In the genomic region with DNA sequence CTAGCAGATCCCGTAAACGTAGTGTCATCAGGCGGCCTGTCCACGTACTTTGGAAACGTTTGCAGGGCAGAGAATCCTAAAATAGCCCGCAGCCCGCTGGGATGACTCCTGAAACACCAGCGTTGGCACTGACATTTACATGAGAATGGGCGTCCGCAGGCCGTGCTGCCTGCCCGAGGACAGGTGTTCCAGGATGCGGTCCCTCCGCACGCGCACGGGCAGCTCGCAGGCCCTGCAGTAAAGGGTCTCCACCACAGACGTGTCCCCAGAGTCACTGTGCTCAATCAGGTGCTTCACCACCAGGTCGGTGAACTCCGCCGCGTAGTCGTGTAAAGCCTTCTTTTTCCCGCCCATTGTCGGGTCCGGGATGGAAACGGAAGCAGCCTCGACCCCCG, we compare ENCODE assay signal across 8 cellular contexts. TPM values are rescaled to one million over a fixed set of nuclear protein-coding genes. Genes with fewer than 3 reads are reported as not detected.
DNase-seq lines count a peak whose midpoint lies in the region; ATAC-seq and TF ChIP-seq lines count a peak whose summit lies in the region.

No MANE protein-coding gene starts in this region.

- in situ Hi-C loops in GM13976 (cut with MboI; ENCODE audit: low sequenced_read_pairs, unreplicated experiment), result no loop called here

- peak overlapping the region; percentile 76 to 86 (median 80) for H3K4me3 Mint-ChIP-seq in CD4-positive, alpha-beta memory T cell
- H3K4me3 Mint-ChIP-seq in nephron progenitor cell, result peak overlapping the region; percentile 90

- H3K27me3 Mint-ChIP-seq in CD4-positive, alpha-beta memory T cell, result no peaks in the 10 kb centered on the region
- peaks cover 7% of the 10 kb centered on the region for H3K27me3 Mint-ChIP-seq in nephron progenitor cell (ENCODE audit: low read depth, poor library complexity)

- peak overlapping the region; percentile 36 for H3K27ac ChIP-seq in CD4-positive, alpha-beta memory T cell (ENCODE audit: low read depth, low read length)
- no peak overlapping the region for H3K27ac ChIP-seq in aorta (ENCODE audit: low read depth in 1 of 2, low read length in 2 of 2)

- H3K4me3 ChIP-seq in CD4-positive, alpha-beta memory T cell (ENCODE audit: low read length in 2 of 2), result peak overlapping the region in 1 of 2 donors; percentile 57
- H3K4me3 ChIP-seq in endocrine pancreas (ENCODE audit: control insufficient read depth, insufficient read depth, low read length) (no peak overlapping the region), aorta (ENCODE audit: low read length in 2 of 2) (peak overlapping the region in 1 of 2 donors; percentile 82)

- H3K9ac ChIP-seq in endocrine pancreas (ENCODE audit: control insufficient read depth, insufficient read depth, low read length), result peak overlapping the region; percentile 69

- WGBS in aorta, 2 donors, result 17 to 21% methylated on average over 30 of the region's 30 CpGs

- POLR2A ChIA-PET in CD4-positive, alpha-beta memory T cell (lab: Charles Lee; ENCODE audit: partially characterized antibody), result interaction anchor here (0.6 kb wide), 1 partner anchor 29 kb away, joined by 3 read pairs; no protein-coding TSS in a partner anchor

- H3K36me3 ChIP-seq in CD4-positive, alpha-beta memory T cell (ENCODE audit: insufficient read depth, low read length), result peaks cover 6% of the 10 kb centered on the region
- H3K36me3 ChIP-seq in endocrine pancreas (ENCODE audit: control insufficient read depth, insufficient read depth, low read length) (peaks cover 6% of the 10 kb centered on the region), aorta (ENCODE audit: control insufficient read depth in 1 of 2, insufficient read depth in 2 of 2, low read length in 1 of 2) (peaks cover 0 to 2% of the 10 kb centered on the region in 2 donors)

- ATAC-seq in aorta (ENCODE audit: low FRiP score), result no peak

- peak in 1 of 5 donors; percentile 8 for DNase-seq in CD4-positive, alpha-beta memory T cell
- peak; percentile 24 for DNase-seq in NCI-H69 (lab: John Stamatoyannopoulos, UW)
- peak; percentile 25 for DNase-seq in nephron progenitor cell
- DNase-seq in head of caudate nucleus, result no peak
- no peak for DNase-seq in aorta
- no peak for DNase-seq in GM13976 (ENCODE audit: low spot score)
- no peak for DNase-seq in NCI-H2029 treated with DMSO at 0.1 percent for 48 hours (lab: John Stamatoyannopoulos, UW)

- CTCF ChIA-PET in CD4-positive, alpha-beta memory T cell (lab: Charles Lee; ENCODE audit: partially characterized antibody), result no interaction called here

- intact Hi-C loops in CD4-positive, alpha-beta memory T cell (cut with micrococcal nuclease), result no loop called here
- intact Hi-C loops in head of caudate nucleus (cut with DNase I), result no loop called here
- intact Hi-C loops in aorta (cut with DNase I), result no loop called here

- H3K27ac Mint-ChIP-seq in CD4-positive, alpha-beta memory T cell, result peak overlapping the region; percentile 70 to 87 (median 84)
- no peak overlapping the region for H3K27ac Mint-ChIP-seq in nephron progenitor cell

- H3K4me1 Mint-ChIP-seq in CD4-positive, alpha-beta memory T cell, result peaks cover 21 to 41% (median 33%) of the 10 kb centered on the region in 4 donors
- peaks cover 42% of the 10 kb centered on the region for H3K4me1 Mint-ChIP-seq in nephron progenitor cell

- no peak for TF ChIP-seq CTCF in nephron progenitor cell (IDR thresholded peaks at IDR 0.05)
- TF ChIP-seq CTCF in GM13976 (IDR thresholded peaks at IDR 0.05; ENCODE audit: borderline replicate concordance, control extremely low read depth, extremely low read depth, insufficient read depth, missing control alignments), result no peak

- H3K27me3 ChIP-seq in CD4-positive, alpha-beta memory T cell (ENCODE audit: insufficient read depth, low read length), result no peaks in the 10 kb centered on the region
- H3K27me3 ChIP-seq in endocrine pancreas (ENCODE audit: control insufficient read depth, insufficient read depth, low read length) (no peaks in the 10 kb centered on the region), aorta (ENCODE audit: control insufficient read depth in 1 of 2, insufficient read depth in 2 of 2, low read length in 1 of 2) (no peaks in the 10 kb centered on the region)

- H3K4me1 ChIP-seq in CD4-positive, alpha-beta memory T cell (ENCODE audit: insufficient read depth, low read length), result peaks cover 17% of the 10 kb centered on the region
- H3K4me1 ChIP-seq in endocrine pancreas (ENCODE audit: control insufficient read depth, insufficient read depth, low read length) (no peaks in the 10 kb centered on the region), aorta (ENCODE audit: control insufficient read depth in 1 of 2, insufficient read depth in 2 of 2, low read length in 2 of 2) (no peaks in the 10 kb centered on the region)

- H3K9me3 ChIP-seq in CD4-positive, alpha-beta memory T cell (ENCODE audit: control insufficient read depth in 1 of 2, low read length in 2 of 2), result no peaks in the 10 kb centered on the region
- H3K9me3 ChIP-seq in endocrine pancreas (ENCODE audit: control insufficient read depth, low read length) (no peaks in the 10 kb centered on the region), aorta (ENCODE audit: control insufficient read depth, low read length) (no peaks in the 10 kb centered on the region)

- H3K36me3 Mint-ChIP-seq in CD4-positive, alpha-beta memory T cell, result peaks cover 9 to 24% of the 10 kb centered on the region in 2 donors
- peaks cover 20% of the 10 kb centered on the region for H3K36me3 Mint-ChIP-seq in nephron progenitor cell (ENCODE audit: low read depth)

- no peaks in the 10 kb centered on the region for H3K9me3 Mint-ChIP-seq in CD4-positive, alpha-beta memory T cell
- no peaks in the 10 kb centered on the region for H3K9me3 Mint-ChIP-seq in nephron progenitor cell

RNA-seq across cellular contexts. Expression of gene CCDC27, which starts 5.9 kb away (rescaled TPM):
- total RNA-seq in CD4-positive, alpha-beta memory T cell, result not detected
- polyA plus RNA-seq in CD4-positive, alpha-beta memory T cell, result not detected
- total RNA-seq in aorta, result not detected
- polyA plus RNA-seq in aorta, result not detected

RNA-seq across cellular contexts. Expression of gene SMIM1, which starts 26.2 kb away (rescaled TPM):
- total RNA-seq in CD4-positive, alpha-beta memory T cell, result 1 to 10 TPM; 3.1 to 4.7 TPM
- 1 to 10 TPM in 1 of 2 donors, under 1 TPM in 1; 0.52 to 1.5 TPM for polyA plus RNA-seq in CD4-positive, alpha-beta memory T cell
- 1 to 10 TPM; 5.6 to 7.5 TPM for total RNA-seq in aorta
- polyA plus RNA-seq in aorta, result 1 to 10 TPM; 3.9 to 6.5 TPM

RNA-seq across cellular contexts. Expression of gene LRRC47, which starts 49.9 kb away (rescaled TPM):
- total RNA-seq in CD4-positive, alpha-beta memory T cell, result 10 to 100 TPM; 54.5 to 58.0 TPM
- 10 to 100 TPM; 19.0 to 39.8 TPM for polyA plus RNA-seq in CD4-positive, alpha-beta memory T cell
- total RNA-seq in aorta, result 10 to 100 TPM; 31.9 to 38.8 TPM
- 10 to 100 TPM; 26.8 to 30.7 TPM for polyA plus RNA-seq in aorta

Comparison
In these comparisons a context has a peak if more than half of its experiments do, and no peak if none do; other contexts are left out.
1. DNase-seq: peak in NCI-H69 (single experiment) and nephron progenitor cell (single experiment); none in head of caudate nucleus (0 of 42), aorta (0 of 2), GM13976 (single experiment) and NCI-H2029 treated with DMSO at 0.1 percent for 48 hours (single experiment).